ENCODE assay signal across 23 cellular contexts in genomic region chr1:224525411-224526040, GRCh38.
DNase-seq lines count a peak whose midpoint lies in the region; ATAC-seq, FAIRE-seq and TF ChIP-seq lines count a peak whose summit lies in the region.
"Had no signal": no experiment of that assay in that cellular context is flagged by ENCODE, and none has a peak within 500 bp of the region (broad histone marks: within the 10 kb centered on the region; RNA-seq: fewer than 3 reads in every experiment).

No MANE protein-coding gene starts in this region.

- no peak overlapping the region for H3K4me2 ChIP-seq in GM23248 (ENCODE audit: unreplicated experiment)
- 0 out of 2 replicates have a peak overlapping the region, but pooled peaks have one; percentile 28 for H3K4me2 ChIP-seq in PC-3 (ENCODE audit: low read length)
- no peak overlapping the region for H3K4me2 ChIP-seq in fibroblast of lung (ENCODE audit: extremely low read depth, insufficient read depth, low read length)

- FAIRE-seq in urothelium cell line (lab: Jason Lieb, UNC): peak; percentile 27
- FAIRE-seq: TTC549 had no signal

- H3F3A ChIP-seq in GM23248 (ENCODE audit: insufficient read depth): peaks cover 13% of the 10 kb centered on the region
- H3F3A ChIP-seq in PC-3 (ENCODE audit: low read length, unreplicated experiment): no peaks in the 10 kb centered on the region

- H3K9me2 ChIP-seq in GM23248 (ENCODE audit: insufficient read depth) (no peaks in the 10 kb centered on the region), PC-3 (replicated peaks; ENCODE audit: low read length) (no peaks in the 10 kb centered on the region)

- H3K79me2 ChIP-seq in GM23248 (ENCODE audit: insufficient read depth) (no peaks in the 10 kb centered on the region), PC-3 (ENCODE audit: low read length) (no peaks in the 10 kb centered on the region), fibroblast of lung (ENCODE audit: control insufficient read depth, insufficient read depth, low read length) (no peaks in the 10 kb centered on the region)

- DNase-seq in GM23248 (peak; percentile 17), PC-3 (peak; percentile 44), fibroblast of lung (ENCODE audit: low read depth in 2 of 2) (peak; percentile 80 to 84), urothelium cell line (ENCODE audit: low spot score) (no peak), NCI-H345 treated with DMSO at 0.1 percent for 48 hours (lab: John Stamatoyannopoulos, UW; ENCODE audit: unreplicated experiment) (no peak)
- DNase-seq in activated CD4-positive, alpha-beta T cell treated with anti-CD3 and anti-CD28 coated beads, Interleukin-2, amount 50 U/mL, for 1 hour: no peak
- DNase-seq: activated CD8-positive, alpha-beta T cell treated with anti-CD3 and anti-CD28 coated beads, Interleukin-2, amount 10 ng/mL, durations not matched to agents 7 days and 5 days; CD4-positive, CD25-positive, alpha-beta regulatory T cell; central memory CD4-positive, alpha-beta T cell; glutamatergic neuron; islet precursor cell; Karpas-422; lower lobe of right lung; natural killer cell; NCI-H2029; NCI-H774; stimulated activated naive CD8-positive, alpha-beta T cell treated with anti-CD3 and anti-CD28 coated beads, Interleukin-15, Interleukin-2, amounts not matched to agents 100 U/mL and 50 U/mL, for 24 hours; T-helper 1 cell; testis; uterus had no signal

- H3K4me1 ChIP-seq in GM23248 (ENCODE audit: insufficient read depth): peaks cover 28% of the 10 kb centered on the region
- peaks cover 31% of the 10 kb centered on the region for H3K4me1 ChIP-seq in PC-3 (ENCODE audit: insufficient read depth, low read length)
- H3K4me1 ChIP-seq in fibroblast of lung (ENCODE audit: control insufficient read depth, extremely low read depth, insufficient read depth, low read length): peaks cover 13% of the 10 kb centered on the region
- H3K4me1 ChIP-seq: lower lobe of right lung, testis, uterus had no signal

- CTCF ChIA-PET in PC-3 (lab: Charles Lee): no interaction called here

- POLR2A ChIA-PET in PC-3 (lab: Charles Lee; ENCODE audit: unreplicated experiment): interaction anchor here (0.5 kb wide), 1 partner anchor 250 kb away, joined by 7 read pairs; no protein-coding TSS in a partner anchor

- H3K4me3 ChIP-seq in GM23248 (no peak overlapping the region), PC-3 (ENCODE audit: low read length) (no peak overlapping the region), fibroblast of lung (replicated peaks in 1 of 4; ENCODE audit: control extremely low read depth in 1 of 4, insufficient read depth in 1 of 4, low read depth in 3 of 4, low read length in 4 of 4) (no peak overlapping the region)
- H3K4me3 ChIP-seq: lower lobe of right lung, testis, uterus had no signal

- ATAC-seq in PC-3 (no peak; the same call in 1 of the 2 replicates), GM21423 (IDR thresholded peaks at IDR 0.05; ENCODE audit: unreplicated experiment) (no peak)
- ATAC-seq: activated CD4-positive, CD25-positive, alpha-beta regulatory T cell treated with anti-CD3 and anti-CD28 coated beads, Interleukin-2, amount 50 U/mL, for 24 hours; activated CD8-positive, alpha-beta T cell treated with anti-CD3 and anti-CD28 coated beads, Interleukin-2, amount 10 ng/mL, durations not matched to agents 7 days and 5 days; lower lobe of right lung; natural killer cell; stimulated activated naive CD8-positive, alpha-beta T cell treated with anti-CD3 and anti-CD28 coated beads, Interleukin-15, Interleukin-2, amounts not matched to agents 100 U/mL and 50 U/mL, for 24 hours had no signal

- no peaks in the 10 kb centered on the region for H3K9me3 ChIP-seq in GM23248 (ENCODE audit: low read depth)
- no peaks in the 10 kb centered on the region for H3K9me3 ChIP-seq in PC-3 (ENCODE audit: low read length)
- no peaks in the 10 kb centered on the region for H3K9me3 ChIP-seq in fibroblast of lung (ENCODE audit: control insufficient read depth, insufficient read depth, low read depth, low read length)
- H3K9me3 ChIP-seq: lower lobe of right lung, testis, uterus had no signal

- H3K27me3 ChIP-seq in GM23248 (replicated peaks; ENCODE audit: insufficient read depth) (no peaks in the 10 kb centered on the region), PC-3 (ENCODE audit: low read length) (no peaks in the 10 kb centered on the region), fibroblast of lung (ENCODE audit: control insufficient read depth, insufficient read depth, low read length) (no peaks in the 10 kb centered on the region)
- H3K27me3 ChIP-seq: testis, uterus had no signal

- H3K36me3 ChIP-seq in GM23248 (ENCODE audit: low read depth): no peaks in the 10 kb centered on the region
- no peaks in the 10 kb centered on the region for H3K36me3 ChIP-seq in PC-3 (ENCODE audit: low read depth, low read length)
- no peaks in the 10 kb centered on the region for H3K36me3 ChIP-seq in fibroblast of lung (ENCODE audit: control insufficient read depth, insufficient read depth, low read length)
- H3K36me3 ChIP-seq: lower lobe of right lung, uterus had no signal

- no TSS peak for BruUV-seq in PC-3 (replicated peaks; lab: Mats Ljungman, UMichigan)

- TF ChIP-seq CTCF in PC-3 (conservative IDR thresholded peaks at IDR 0.05; ENCODE audit: low read depth, low read length): no peak
- no peak for TF ChIP-seq CTCF in fibroblast of lung (conservative IDR thresholded peaks at IDR 0.05 in 1 of 2, IDR thresholded peaks at IDR 0.05 in 1 of 2; ENCODE audit: low read depth in 1 of 2, low read length in 2 of 2)

- in situ Hi-C loops in GM23248 (cut with MboI): no loop called here

- WGBS in GM23248 (ENCODE audit: low coverage in 1 of 2, low lambda C conversion rate in 2 of 2, missing lambda C conversion rate in 2 of 2), 2 experiments: 77 to 79% methylated on average over 4 of the region's 4 CpGs

- H3K27ac ChIP-seq in GM23248 (no peak overlapping the region), PC-3 (ENCODE audit: low read length) (peak overlapping the region; percentile 39), fibroblast of lung (ENCODE audit: insufficient read depth, low read length) (peak overlapping the region; percentile 9)
- H3K27ac ChIP-seq: lower lobe of right lung, testis, uterus had no signal

- intact Hi-C loops in PC-3 (cut with micrococcal nuclease): no loop called here

- no peaks in the 10 kb centered on the region for H4K20me1 ChIP-seq in GM23248 (ENCODE audit: insufficient read depth)
- H4K20me1 ChIP-seq in PC-3 (ENCODE audit: low read length): no peaks in the 10 kb centered on the region
- no peaks in the 10 kb centered on the region for H4K20me1 ChIP-seq in fibroblast of lung (ENCODE audit: control insufficient read depth, extremely low read depth, insufficient read depth, low read length)

- H2AFZ ChIP-seq in GM23248 (no peak overlapping the region; the same call in 1 of the 2 replicates), PC-3 (ENCODE audit: low read length) (no peak overlapping the region), fibroblast of lung (ENCODE audit: low read length) (peak overlapping the region; percentile 19)

- no peak overlapping the region for H3K9ac ChIP-seq in GM23248
- H3K9ac ChIP-seq in PC-3 (ENCODE audit: low read length): no peak overlapping the region
- H3K9ac ChIP-seq in fibroblast of lung (ENCODE audit: insufficient read depth, low read length): no peak overlapping the region

Comparison
In these comparisons a context has a peak if more than half of its experiments do, and no peak if none do; other contexts are left out.
1. DNase-seq: peak in GM23248 (single experiment), PC-3 (single experiment) and fibroblast of lung (2 of 2); none in urothelium cell line (single experiment), NCI-H345 treated with DMSO at 0.1 percent for 48 hours (single experiment) and activated CD4-positive, alpha-beta T cell treated with anti-CD3 and anti-CD28 coated beads, Interleukin-2, amount 50 U/mL, for 1 hour (single experiment).